ENCODE assay signal across 8 cellular contexts in genomic region chr12:102061556-102062418, GRCh38. TPM values are rescaled to one million over a fixed set of nuclear protein-coding genes. Genes with fewer than 3 reads are reported as not detected.
DNase-seq lines count a peak whose midpoint lies in the region; ATAC-seq lines count a peak whose summit lies in the region.

WASHC3 (minus strand) TSS chr12:102061991; CDS start chr12:102061962, 29 bp downstream.

- H3K36me3 ChIP-seq in rectal smooth muscle tissue (ENCODE audit: control insufficient read depth, insufficient read depth, low read length) (no peaks in the 10 kb centered on the region), aorta (ENCODE audit: control insufficient read depth in 1 of 2, insufficient read depth in 2 of 2, low read length in 1 of 2) (no peaks in the 10 kb centered on the region)

- H3K4me1 ChIP-seq in rectal smooth muscle tissue (ENCODE audit: control insufficient read depth, insufficient read depth, low read length) (no peaks in the 10 kb centered on the region), aorta (ENCODE audit: control insufficient read depth in 1 of 2, insufficient read depth in 2 of 2, low read length in 2 of 2) (no peaks in the 10 kb centered on the region)

- WGBS in aorta, 2 donors: 1% methylated on average over 43 to 44 of the region's 44 CpGs

- H3K4me3 ChIP-seq in rectal smooth muscle tissue (ENCODE audit: low read length) (peak within 1 kb of the TSS; percentile 96), aorta (ENCODE audit: low read length in 2 of 2) (peak within 1 kb of the TSS; percentile 67 to 99)

- H3K27me3 ChIP-seq in rectal smooth muscle tissue (ENCODE audit: control insufficient read depth, insufficient read depth, low read length) (no peaks in the 10 kb centered on the region), aorta (ENCODE audit: control insufficient read depth in 1 of 2, insufficient read depth in 2 of 2, low read length in 1 of 2) (no peaks in the 10 kb centered on the region)

- H3K9ac ChIP-seq in rectal smooth muscle tissue (ENCODE audit: low read length): peak within 1 kb of the TSS; percentile 96

- H3K9me3 ChIP-seq in aorta (ENCODE audit: control insufficient read depth, low read length): no peaks in the 10 kb centered on the region

- ATAC-seq in GM18508 (IDR thresholded peaks at IDR 0.05; ENCODE audit: insufficient read depth, unreplicated experiment) (peak; percentile 87), HG03025 (IDR thresholded peaks at IDR 0.05; ENCODE audit: low FRiP score, unreplicated experiment) (peak; percentile 93), aorta (ENCODE audit: low FRiP score) (peak; percentile 99)

- H3K27ac ChIP-seq in rectal smooth muscle tissue (ENCODE audit: low read depth, low read length) (peak within 1 kb of the TSS; percentile 87), aorta (ENCODE audit: low read depth in 1 of 2, low read length in 2 of 2) (peak within 1 kb of the TSS in 1 of 2 donors; percentile 88)

- intact Hi-C loops in aorta (cut with DNase I): loop anchor here (5.0 to 10.0 kb wide), 3 partner anchors 39 to 63 kb away; partner anchors contain the start of genes NUP37 (in 2 of the 2) and PARPBP (in 2 of the 2)

- DNase-seq in NCI-H2081 (lab: John Stamatoyannopoulos, UW) (peak; percentile 95 to 96), T1000 (lab: John Stamatoyannopoulos, UW) (peak; percentile 80), astrocyte of the hippocampus (ENCODE audit: low read depth, low spot score) (peak; percentile 96), hepatic stellate cell (ENCODE audit: low spot score) (peak; percentile 83), aorta (peak; percentile 98 to 99)

RNA-seq across cellular contexts. Expression of gene WASHC3, which starts in this region (rescaled TPM):
- 10 to 100 TPM; 36.9 to 57.4 TPM for total RNA-seq in aorta
- 10 to 100 TPM; 62.0 to 70.7 TPM for polyA plus RNA-seq in aorta
